ENCODE assay signal across 34 cellular contexts in genomic region chr3:44842376-44842775, GRCh38. TPM values are rescaled to one million over a fixed set of nuclear protein-coding genes. Genes with fewer than 3 reads are reported as not detected.
"Had no signal": no experiment of that assay in that cellular context is flagged by ENCODE, and none has a peak within 500 bp of the region (broad histone marks: within the 10 kb centered on the region; RNA-seq: fewer than 3 reads in every experiment).

No MANE protein-coding gene starts in this region.

- ATAC-seq: activated CD8-positive, alpha-beta memory T cell treated with anti-CD3 and anti-CD28 coated beads, Interleukin-2, amount 10 ng/mL, durations not matched to agents 7 days and 5 days; activated naive CD8-positive, alpha-beta T cell treated with anti-CD3 and anti-CD28 coated beads, Interleukin-2, amount 50 U/mL, for 24 hours; PC-3 had no signal

- H3K4me3 ChIP-seq: cardiac muscle cell, Peyer's patch, SJSA1 had no signal

- H3K27ac ChIP-seq: cardiac muscle cell, Peyer's patch, SJSA1, VCaP had no signal

- H3K4me1 ChIP-seq: Peyer's patch, SJSA1 had no signal

- DNase-seq: activated B cell treated with CpG ODN at 0.5 μM for 24 hours; activated CD4-positive, alpha-beta memory T cell treated with anti-CD3 and anti-CD28 coated beads, Interleukin-2, amount 10 ng/mL, durations not matched to agents 7 days and 5 days; activated CD4-positive, alpha-beta T cell treated with anti-CD3 and anti-CD28 coated beads for 4 hours; activated CD4-positive, alpha-beta T cell treated with anti-CD3 and anti-CD28 coated beads, Interleukin-2, amount 50 U/mL, for 1 hour; activated CD4-positive, CD25-positive, alpha-beta regulatory T cell treated with anti-CD3 and anti-CD28 coated beads, Interleukin-2, amount 50 U/mL, for 72 hours; activated CD8-positive, alpha-beta memory T cell treated with anti-CD3 and anti-CD28 coated beads for 24 hours; activated CD8-positive, alpha-beta memory T cell treated with anti-CD3 and anti-CD28 coated beads, Interleukin-2, amount 10 ng/mL, durations not matched to agents 7 days and 5 days; activated CD8-positive, alpha-beta memory T cell treated with anti-CD3 and anti-CD28 coated beads, Interleukin-2, amount 50 U/mL, for 48 hours; activated effector memory CD4-positive, alpha-beta T cell treated with Interleukin-2 at 50 U/mL for 16 hours; activated naive CD4-positive, alpha-beta T cell treated with anti-CD3 and anti-CD28 coated beads, Interleukin-2, amount 10 ng/mL, durations not matched to agents 7 days and 5 days; activated naive CD8-positive, alpha-beta T cell treated with anti-CD3 and anti-CD28 coated beads, Interleukin-2, amount 50 U/mL, for 24 hours; activated T-cell treated with anti-CD3 and anti-CD28 coated beads, Interleukin-2, amount 50 U/mL, for 48 hours; amniotic stem cell; aorta; NCI-H1048; NCI-H1105 treated with DMSO at 0.1 percent for 48 hours; NCI-H1436 treated with DMSO at 0.1 percent for 48 hours; NCI-H1694 treated with DMSO at 0.1 percent for 48 hours; NCI-H2029; NCI-H510A; NCI-H526; NCI-H748 treated with DMSO at 0.1 percent for 48 hours; NK-92 treated with Interleukin-12 subunit alpha and Interleukin-12 subunit beta, amount 100 ng/mL, for 24 hours; PC-3; Peyer's patch; RPMI8226; SHP77 treated with DMSO at 0.1 percent for 48 hours; SW 1271; T-helper 1 cell; T-helper 2 cell; T-helper 9 cell had no signal

- H3K27me3 ChIP-seq: cardiac muscle cell, Peyer's patch, SJSA1 had no signal

- H3K36me3 ChIP-seq: cardiac muscle cell had no signal

- H3K9me3 ChIP-seq: Peyer's patch, SJSA1 had no signal

RNA-seq across cellular contexts. Expression of gene TGM4, which starts 32.0 kb away (rescaled TPM):
- total RNA-seq: activated B cell treated with CpG ODN at 0.5 μM for 24 hours; activated CD4-positive, alpha-beta memory T cell treated with anti-CD3 and anti-CD28 coated beads, Interleukin-2, amount 10 ng/mL, durations not matched to agents 7 days and 5 days; activated CD8-positive, alpha-beta memory T cell treated with anti-CD3 and anti-CD28 coated beads, Interleukin-2, amount 10 ng/mL, durations not matched to agents 7 days and 5 days; aorta; cardiac muscle cell; Peyer's patch had no signal
- polyA plus RNA-seq: aorta had no signal
